ENCODE assay signal across 33 cellular contexts in the genomic region with DNA sequence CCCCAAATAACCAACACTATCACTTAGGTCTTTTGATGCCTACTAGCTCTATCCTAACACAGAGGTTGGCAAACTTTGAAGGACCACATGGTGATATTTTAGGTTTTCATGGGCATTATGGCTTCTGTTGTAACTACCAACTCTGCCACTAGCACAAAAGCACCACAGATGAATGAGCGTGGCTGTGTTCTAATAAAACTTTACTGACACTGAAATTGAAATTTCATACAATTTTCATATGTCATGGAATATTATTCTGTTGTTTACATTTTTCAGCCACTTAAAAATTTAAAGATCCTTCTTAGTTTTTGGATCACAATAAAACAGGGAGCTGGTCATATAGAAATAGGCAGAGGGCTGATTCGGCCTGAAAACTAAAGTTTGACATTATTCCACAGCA. TPM values are rescaled to one million over a fixed set of nuclear protein-coding genes. Genes with fewer than 3 reads are reported as not detected.
DNase-seq lines count a peak whose midpoint lies in the region; ATAC-seq, FAIRE-seq and TF ChIP-seq lines count a peak whose summit lies in the region.
"Had no signal": no experiment of that assay in that cellular context is flagged by ENCODE, and none has a peak within 500 bp of the region (broad histone marks: within the 10 kb centered on the region; RNA-seq: fewer than 3 reads in every experiment).

No MANE protein-coding gene starts in this region.

- H3K27me3 ChIP-seq in GM12878 (replicated peaks in 1 of 2; ENCODE audit: control insufficient read depth in 2 of 2, insufficient read depth in 2 of 2, low read length in 1 of 2) (no peaks in the 10 kb centered on the region; a peak in 2 of 4 replicates), K562 (ENCODE audit: control insufficient read depth in 2 of 2, insufficient read depth in 2 of 2, low read length in 2 of 2) (no peaks in the 10 kb centered on the region)
- H3K27me3 ChIP-seq: BE2C; BLaER1; BLaER1 treated with 17β-estradiol and CSF1 and Interleukin-3, amounts not matched to agents 10 nM and 100 nM had no signal

- H3K4me3 Mint-ChIP-seq in naive thymus-derived CD8-positive, alpha-beta T cell, result no peak overlapping the region
- H3K4me3 Mint-ChIP-seq: B cell; CD14-positive monocyte; CD4-positive, alpha-beta memory T cell; CD4-positive, alpha-beta T cell; CD4-positive, CD25-positive, alpha-beta regulatory T cell; CD8-positive, alpha-beta memory T cell; CD8-positive, alpha-beta T cell had no signal

- no peaks in the 10 kb centered on the region for H3K36me3 Mint-ChIP-seq in naive thymus-derived CD8-positive, alpha-beta T cell
- H3K36me3 Mint-ChIP-seq: CD14-positive monocyte; CD4-positive, alpha-beta memory T cell; CD4-positive, CD25-positive, alpha-beta regulatory T cell; CD8-positive, alpha-beta memory T cell; CD8-positive, alpha-beta T cell had no signal

- H3K9me1 ChIP-seq in K562 (ENCODE audit: control insufficient read depth, insufficient read depth, low read length), result no peaks in the 10 kb centered on the region

- no peak for TF ChIP-seq CTCF in GM12878 (IDR thresholded peaks at IDR 0.05 in 2 of 3, conservative IDR thresholded peaks at IDR 0.05 in 1 of 3; ENCODE audit: control insufficient read depth in 2 of 3, extremely low read depth in 1 of 3, insufficient read depth in 1 of 3, low read depth in 3 of 3, low read length in 3 of 3)
- TF ChIP-seq CTCF in K562 (IDR thresholded peaks at IDR 0.05 in 2 of 3, conservative IDR thresholded peaks at IDR 0.05 in 1 of 3; ENCODE audit: insufficient read depth in 2 of 3, low read depth in 1 of 3, low read length in 3 of 3), result no peak

- FAIRE-seq in GM12878 (lab: Jason Lieb, UNC) (no peak), K562 (lab: Jason Lieb, UNC) (no peak)
- FAIRE-seq: A204.1, A549, D721Med had no signal

- RAD21 ChIA-PET in GM12878 (lab: Charles Lee; ENCODE audit: unreplicated experiment), result no interaction called here

- H3K4me2 ChIP-seq in GM12878 (ENCODE audit: control insufficient read depth, insufficient read depth) (no peak overlapping the region), K562 (ENCODE audit: insufficient read depth, low read length) (no peak overlapping the region)
- H3K4me2 ChIP-seq: A549; BLaER1; BLaER1 treated with 17β-estradiol and CSF1 and Interleukin-3, amounts not matched to agents 10 nM and 100 nM had no signal

- CTCF ChIA-PET in GM12878 (lab: Yijun Ruan, JAX) (no interaction called here), K562 (lab: Yijun Ruan, JAX; ENCODE audit: low intra/inter-chr PET ratio) (no interaction called here)

- H3K9me3 ChIP-seq in GM12878 (replicated peaks; ENCODE audit: control insufficient read depth, insufficient read depth, low read length), result no peaks in the 10 kb centered on the region
- no peaks in the 10 kb centered on the region for H3K9me3 ChIP-seq in K562 (replicated peaks; ENCODE audit: control insufficient read depth, insufficient read depth, low read depth, low read length)
- H3K9me3 ChIP-seq: A549; BE2C; BLaER1 treated with 17β-estradiol and CSF1 and Interleukin-3, amounts not matched to agents 10 nM and 100 nM; Caco-2 had no signal

- no peak overlapping the region for H3K9ac ChIP-seq in GM12878 (ENCODE audit: control insufficient read depth, insufficient read depth, low read length)
- no peak overlapping the region; a peak in 1 of 4 replicates for H3K9ac ChIP-seq in K562 (ENCODE audit: insufficient read depth in 1 of 2, low read depth in 2 of 2, low read length in 2 of 2)
- H3K9ac ChIP-seq: BLaER1; BLaER1 treated with 17β-estradiol and CSF1 and Interleukin-3, amounts not matched to agents 10 nM and 100 nM had no signal

- peaks cover 0 to 2% (median 0%) of the 10 kb centered on the region in 4 donors for H3K4me1 Mint-ChIP-seq in naive thymus-derived CD8-positive, alpha-beta T cell
- H3K4me1 Mint-ChIP-seq: B cell; CD14-positive monocyte; CD4-positive, alpha-beta memory T cell; CD4-positive, CD25-positive, alpha-beta regulatory T cell; CD8-positive, alpha-beta memory T cell had no signal

- TF ChIP-seq POLR2A in GM12878 (IDR thresholded peaks at IDR 0.05; ENCODE audit: low read depth, low read length) (no peak), K562 (conservative IDR thresholded peaks at IDR 0.05) (no peak)

- H2AFZ ChIP-seq in GM12878 (ENCODE audit: control insufficient read depth, low read depth, low read length) (no peak overlapping the region), K562 (ENCODE audit: low read depth, low read length) (peak overlapping the region; percentile 36; the same call in 1 of the 2 replicates)

- DNase-seq in GM12878 (ENCODE audit: low read depth, low spot score) (no peak), K562 (ENCODE audit: extremely low read depth in 1 of 4, low spot score in 3 of 4) (no peak)
- DNase-seq in naive thymus-derived CD8-positive, alpha-beta T cell, result no peak
- DNase-seq: 8988T; ACHN; AML-193; BE2C; C1 segment of cervical spinal cord; Caco-2; Calu3; CD4-positive, alpha-beta memory T cell; CD4-positive, alpha-beta T cell; CD4-positive, CD25-positive, alpha-beta regulatory T cell; CD8-positive, alpha-beta memory T cell; CD8-positive, alpha-beta T cell; COR-L47; DMS 273 treated with DMSO at 0.1 percent for 48 hours; DMS153; DMS53; DMS79; DMS79 treated with DMSO at 0.1 percent for 48 hours; DND-41; EL had no signal

- H3K27ac ChIP-seq in GM12878 (ENCODE audit: control insufficient read depth, insufficient read depth) (no peak overlapping the region), K562 (ENCODE audit: extremely low read depth, low read depth, low read length) (no peak overlapping the region)
- H3K27ac ChIP-seq: 22Rv1; A549; BLaER1; BLaER1 treated with 17β-estradiol and CSF1 and Interleukin-3, amounts not matched to agents 10 nM and 100 nM; C4-2B had no signal

- TF ChIP-seq EP300 in GM12878 (IDR thresholded peaks at IDR 0.05; ENCODE audit: borderline replicate concordance in 1 of 2, control insufficient read depth in 1 of 2, low read depth in 2 of 2, low read length in 2 of 2) (no peak), K562 (IDR thresholded peaks at IDR 0.05; ENCODE audit: low read length) (no peak)

- SMC1A ChIA-PET in GM12878 (lab: Charles Lee; ENCODE audit: uncharacterized antibody, unreplicated experiment), result interaction anchor here (1.3 kb wide), 1 partner anchor 137 kb away, joined by 4 read pairs; no protein-coding TSS in a partner anchor

- H3K36me3 ChIP-seq in GM12878 (ENCODE audit: control insufficient read depth in 2 of 2, insufficient read depth in 2 of 2, low read length in 1 of 2) (no peaks in the 10 kb centered on the region), K562 (ENCODE audit: control insufficient read depth, insufficient read depth, low read length) (no peaks in the 10 kb centered on the region)
- H3K36me3 ChIP-seq: BE2C; BLaER1; BLaER1 treated with 17β-estradiol and CSF1 and Interleukin-3, amounts not matched to agents 10 nM and 100 nM had no signal

- no peaks in the 10 kb centered on the region for H3K79me2 ChIP-seq in GM12878 (ENCODE audit: control insufficient read depth, insufficient read depth, low read length)
- H3K79me2 ChIP-seq in K562 (ENCODE audit: control insufficient read depth, insufficient read depth, low read length), result no peaks in the 10 kb centered on the region

- in situ Hi-C loops in GM12878 (cut with MboI) (no loop called here), K562 (cut with MboI) (no loop called here)

- TF ChIP-seq RAD21 in GM12878 (IDR thresholded peaks at IDR 0.05; ENCODE audit: insufficient read depth, low read depth, low read length), result no peak
- no peak for TF ChIP-seq RAD21 in K562 (CRISPR knock-in tag; conservative IDR thresholded peaks at IDR 0.05 in 1 of 2, IDR thresholded peaks at IDR 0.05 in 1 of 2)

- intact Hi-C loops in GM12878 (cut with micrococcal nuclease; ENCODE audit: unreplicated experiment) (no loop called here), K562 (cut with micrococcal nuclease) (no loop called here)

- no peaks in the 10 kb centered on the region for H4K20me1 ChIP-seq in GM12878 (ENCODE audit: control insufficient read depth, insufficient read depth)
- H4K20me1 ChIP-seq in K562 (replicated peaks; ENCODE audit: control insufficient read depth, insufficient read depth, low read length), result no peaks in the 10 kb centered on the region
- H4K20me1 ChIP-seq: BLaER1; BLaER1 treated with 17β-estradiol and CSF1 and Interleukin-3, amounts not matched to agents 10 nM and 100 nM had no signal

- ATAC-seq in GM12878 (no peak), K562 (no peak), GM19324 (IDR thresholded peaks at IDR 0.05; ENCODE audit: low FRiP score, unreplicated experiment) (no peak)
- ATAC-seq in naive thymus-derived CD8-positive, alpha-beta T cell, result no peak
- ATAC-seq: A549; CD8-positive, alpha-beta T cell had no signal

- no peak overlapping the region for H3K4me3 ChIP-seq in GM12878
- H3K4me3 ChIP-seq in K562, result no peak overlapping the region
- H3K4me3 ChIP-seq: A549; BLaER1; BLaER1 treated with 17β-estradiol and CSF1 and Interleukin-3, amounts not matched to agents 10 nM and 100 nM had no signal

- BruUV-seq in GM12878 (replicated peaks; lab: Mats Ljungman, UMichigan) (no TSS peak), K562 (replicated peaks; lab: Mats Ljungman, UMichigan) (no TSS peak)

- WGBS in GM12878 (ENCODE audit: insufficient coverage, insufficient replicate concordance, low lambda C conversion rate, missing lambda C conversion rate), result 21% methylated on average over 2 of the region's 2 CpGs
- 40% methylated on average over 2 of the region's 2 CpGs for WGBS in K562 (ENCODE audit: insufficient coverage, low coverage, missing lambda C conversion rate)

- H3K9me3 Mint-ChIP-seq in naive thymus-derived CD8-positive, alpha-beta T cell, result no peaks in the 10 kb centered on the region
- H3K9me3 Mint-ChIP-seq: CD4-positive, alpha-beta memory T cell; CD4-positive, alpha-beta T cell; CD4-positive, CD25-positive, alpha-beta regulatory T cell; CD8-positive, alpha-beta memory T cell; CD8-positive, alpha-beta T cell had no signal

- H3K4me1 ChIP-seq in GM12878 (ENCODE audit: control insufficient read depth, insufficient read depth, low read length), result no peaks in the 10 kb centered on the region
- no peaks in the 10 kb centered on the region; a peak in 2 of 5 replicates for H3K4me1 ChIP-seq in K562 (replicated peaks in 1 of 2; ENCODE audit: control insufficient read depth in 2 of 2, insufficient read depth in 2 of 2, low read length in 2 of 2)
- H3K4me1 ChIP-seq: A549; BE2C; BLaER1; BLaER1 treated with 17β-estradiol and CSF1 and Interleukin-3, amounts not matched to agents 10 nM and 100 nM; Caco-2 had no signal

- peaks cover 0 to 7% (median 1%) of the 10 kb centered on the region in 5 donors for H3K27me3 Mint-ChIP-seq in naive thymus-derived CD8-positive, alpha-beta T cell
- H3K27me3 Mint-ChIP-seq: CD4-positive, alpha-beta T cell had no signal

- POLR2A ChIA-PET in GM12878 (lab: Charles Lee) (no interaction called here), K562 (lab: Yijun Ruan, JAX) (interaction anchor here (0.5 to 2.4 kb wide), 7 partner anchors 11 to 30 kb away, joined by 4 to 8 read pairs (median 4); partner anchors contain the start of gene HNRNPA2B1)
- POLR2A ChIA-PET in naive thymus-derived CD8-positive, alpha-beta T cell (lab: Charles Lee), result no interaction called here

- no peak overlapping the region for H3K27ac Mint-ChIP-seq in naive thymus-derived CD8-positive, alpha-beta T cell
- H3K27ac Mint-ChIP-seq: B cell; CD14-positive monocyte; CD4-positive, alpha-beta memory T cell; CD4-positive, alpha-beta T cell; CD4-positive, CD25-positive, alpha-beta regulatory T cell; CD8-positive, alpha-beta memory T cell; CD8-positive, alpha-beta T cell had no signal

RNA-seq across cellular contexts. Expression of gene CBX3, which starts 26.4 kb away (rescaled TPM):
- total RNA-seq in GM12878 (2013; cell fraction: nucleolus; rRNA removed), result 188 TPM in 2 replicates
- total RNA-seq in GM12878 (2014; rRNA removed), result 153 and 181 TPM in 2 replicates
- 303 and 305 TPM in 2 replicates for total RNA-seq in GM12878 (2014; rRNA removed; fragmentation: Illumina TruSeq; extraction: Trizol)
- total RNA-seq in GM12878 (2021), result 194 and 201 TPM in 2 replicates
- polyA plus RNA-seq in GM12878 (2011; ENCODE audit: low read depth), result 71.4 TPM
- 238 and 407 TPM in 2 replicates for polyA plus RNA-seq in GM12878 (2011; rRNA removed)
- polyA plus RNA-seq in GM12878 (2011; cell fraction: cytosol; rRNA removed), result 70.7 and 72.5 TPM in 2 replicates
- polyA plus RNA-seq in GM12878 (2011; cell fraction: nucleus; rRNA removed), result 112 and 122 TPM in 2 replicates
- polyA plus RNA-seq in GM12878 (2012), result 150 and 167 TPM in 2 replicates
- polyA plus RNA-seq in GM12878 (2014; fragmentation: Illumina TruSeq; extraction: Trizol), result 307 and 369 TPM in 2 replicates
- polyA plus RNA-seq in GM12878 (2014; fragmentation: Nextera tagmentation; extraction: Ambion mirVana), result 100 to 1,000 TPM; 205 to 247 TPM
- 191 and 239 TPM in 2 replicates for polyA plus RNA-seq in GM12878 (2014; rRNA removed)
- polyA plus RNA-seq in GM12878 (2016; fragmentation: Nextera tagmentation; extraction: Ambion mirVana), result 100 to 1,000 TPM; 205 to 212 TPM
- polyA minus RNA-seq in GM12878 (2011; rRNA and poly(A)+ RNA removed), result 44.8 and 66.0 TPM in 2 replicates
- 27.1 and 39.7 TPM in 2 replicates for polyA minus RNA-seq in GM12878 (2011; cell fraction: cytosol; rRNA and poly(A)+ RNA removed)
- polyA minus RNA-seq in GM12878 (2011; cell fraction: nucleus; rRNA and poly(A)+ RNA removed), result 83.8 and 123 TPM in 2 replicates
- 99.0 and 229 TPM in 2 replicates for total RNA-seq in K562 (2011; cell fraction: chromatin; rRNA removed; ENCODE audit: low replicate concordance)
- 91.9 and 108 TPM in 2 replicates for total RNA-seq in K562 (2011; cell fraction: nucleolus; rRNA removed)
- 152 and 198 TPM in 2 replicates for total RNA-seq in K562 (2011; cell fraction: nucleoplasm; rRNA removed)
- 210 and 244 TPM in 2 replicates for total RNA-seq in K562 (2014; rRNA removed)
- 413 and 480 TPM in 2 replicates for total RNA-seq in K562 (2014; rRNA removed; fragmentation: Illumina TruSeq; extraction: Trizol)
- 337 and 363 TPM in 2 replicates for total RNA-seq in K562 (2015; rRNA removed; fragmentation: Illumina TruSeq; extraction: Trizol)
- total RNA-seq in K562 (2021), result 253 and 256 TPM in 2 replicates
- 293 and 364 TPM in 2 replicates for polyA plus RNA-seq in K562 (2011; rRNA removed)
- 75.2 and 113 TPM in 2 replicates for polyA plus RNA-seq in K562 (2011; cell fraction: cytosol; rRNA removed)
- polyA plus RNA-seq in K562 (2011; cell fraction: nucleus; rRNA removed), result 155 and 212 TPM in 2 replicates
- 208 and 278 TPM in 2 replicates for polyA plus RNA-seq in K562 (2012)
- polyA plus RNA-seq in K562 (2014; fragmentation: Illumina TruSeq; extraction: Trizol), result 310 and 328 TPM in 2 replicates
- 100 to 1,000 TPM; 198 to 245 TPM for polyA plus RNA-seq in K562 (2014; fragmentation: Nextera tagmentation; extraction: Ambion mirVana)
- 389 and 408 TPM in 2 replicates for polyA plus RNA-seq in K562 (2014; rRNA removed)
- polyA minus RNA-seq in K562 (2011; rRNA and poly(A)+ RNA removed), result 124 and 155 TPM in 2 replicates
- 51.7 and 53.1 TPM in 2 replicates for polyA minus RNA-seq in K562 (2011; cell fraction: cytosol; rRNA and poly(A)+ RNA removed)
- 135 and 212 TPM in 2 replicates for polyA minus RNA-seq in K562 (2011; cell fraction: nucleus; rRNA and poly(A)+ RNA removed)
- 100 to 1,000 TPM; 197 to 205 TPM for total RNA-seq in naive thymus-derived CD8-positive, alpha-beta T cell
- polyA plus RNA-seq in naive thymus-derived CD8-positive, alpha-beta T cell, result 100 to 1,000 TPM; 105 to 114 (median 113) TPM

RNA-seq across cellular contexts. Expression of gene HNRNPA2B1, which starts 27.4 kb away (rescaled TPM):
- total RNA-seq in GM12878 (2013; cell fraction: nucleolus; rRNA removed), result 404 and 419 TPM in 2 replicates
- total RNA-seq in GM12878 (2014; rRNA removed) (295 and 319 TPM in 2 replicates), GM12878 (2014; rRNA removed; fragmentation: Illumina TruSeq; extraction: Trizol) (603 and 632 TPM in 2 replicates), GM12878 (2021) (699 and 740 TPM in 2 replicates), K562 (2014; rRNA removed) (604 and 630 TPM in 2 replicates), K562 (2014; rRNA removed; fragmentation: Illumina TruSeq; extraction: Trizol) (728 and 855 TPM in 2 replicates), K562 (2015; rRNA removed; fragmentation: Illumina TruSeq; extraction: Trizol) (730 and 803 TPM in 2 replicates), K562 (2021) (707 and 876 TPM in 2 replicates)
- 532 TPM for polyA plus RNA-seq in GM12878 (2011; ENCODE audit: low read depth)
- polyA plus RNA-seq in GM12878 (2011; rRNA removed) (721 and 1,149 TPM in 2 replicates), GM12878 (2014; fragmentation: Illumina TruSeq; extraction: Trizol) (1,357 and 1,719 TPM in 2 replicates), GM12878 (2014; fragmentation: Nextera tagmentation; extraction: Ambion mirVana) (1,000 to 10,000 TPM in 1 of 2 experiments, 100 to 1,000 TPM in 1; 726 to 1,124 TPM), GM12878 (2014; rRNA removed) (1,063 and 1,240 TPM in 2 replicates), GM12878 (2016; fragmentation: Nextera tagmentation; extraction: Ambion mirVana) (1,000 to 10,000 TPM; 1,359 to 1,396 TPM), K562 (2011; rRNA removed) (466 and 782 TPM in 2 replicates), K562 (2014; fragmentation: Illumina TruSeq; extraction: Trizol) (1,478 and 1,489 TPM in 2 replicates), K562 (2014; fragmentation: Nextera tagmentation; extraction: Ambion mirVana) (1,000 to 10,000 TPM in 1 of 2 experiments, 100 to 1,000 TPM in 1; 865 to 1,390 TPM), K562 (2014; rRNA removed) (1,850 and 1,989 TPM in 2 replicates)
- polyA plus RNA-seq in GM12878 (2011; cell fraction: cytosol; rRNA removed), result 265 and 307 TPM in 2 replicates
- polyA plus RNA-seq in GM12878 (2011; cell fraction: nucleus; rRNA removed), result 577 and 864 TPM in 2 replicates
- polyA plus RNA-seq in GM12878 (2012), result 686 TPM in 2 replicates
- 198 and 212 TPM in 2 replicates for polyA minus RNA-seq in GM12878 (2011; rRNA and poly(A)+ RNA removed)
- 167 and 191 TPM in 2 replicates for polyA minus RNA-seq in GM12878 (2011; cell fraction: cytosol; rRNA and poly(A)+ RNA removed)
- polyA minus RNA-seq in GM12878 (2011; cell fraction: nucleus; rRNA and poly(A)+ RNA removed), result 133 and 235 TPM in 2 replicates
- total RNA-seq in K562 (2011; cell fraction: chromatin; rRNA removed; ENCODE audit: low replicate concordance), result 193 and 905 TPM in 2 replicates
- total RNA-seq in K562 (2011; cell fraction: nucleolus; rRNA removed), result 107 and 139 TPM in 2 replicates
- 296 and 406 TPM in 2 replicates for total RNA-seq in K562 (2011; cell fraction: nucleoplasm; rRNA removed)
- polyA plus RNA-seq in K562 (2011; cell fraction: cytosol; rRNA removed), result 112 and 259 TPM in 2 replicates
- polyA plus RNA-seq in K562 (2011; cell fraction: nucleus; rRNA removed), result 299 and 394 TPM in 2 replicates
- polyA plus RNA-seq in K562 (2012), result 752 and 1,692 TPM in 2 replicates
- 654 and 757 TPM in 2 replicates for polyA minus RNA-seq in K562 (2011; rRNA and poly(A)+ RNA removed)
- polyA minus RNA-seq in K562 (2011; cell fraction: cytosol; rRNA and poly(A)+ RNA removed), result 230 and 283 TPM in 2 replicates
- 153 and 242 TPM in 2 replicates for polyA minus RNA-seq in K562 (2011; cell fraction: nucleus; rRNA and poly(A)+ RNA removed)
- 100 to 1,000 TPM; 504 to 555 TPM for total RNA-seq in naive thymus-derived CD8-positive, alpha-beta T cell
- 100 to 1,000 TPM; 506 to 789 (median 577) TPM for polyA plus RNA-seq in naive thymus-derived CD8-positive, alpha-beta T cell

Comparison
In these comparisons a context has a peak if more than half of its experiments do, and no peak if none do; other contexts are left out.
1. Of the 99 proteins assayed by ChIP-seq in both K562 and GM12878: peak only in K562: none; only in GM12878: none; in both: ZBTB40; in neither: 98.